In the genomic region with DNA sequence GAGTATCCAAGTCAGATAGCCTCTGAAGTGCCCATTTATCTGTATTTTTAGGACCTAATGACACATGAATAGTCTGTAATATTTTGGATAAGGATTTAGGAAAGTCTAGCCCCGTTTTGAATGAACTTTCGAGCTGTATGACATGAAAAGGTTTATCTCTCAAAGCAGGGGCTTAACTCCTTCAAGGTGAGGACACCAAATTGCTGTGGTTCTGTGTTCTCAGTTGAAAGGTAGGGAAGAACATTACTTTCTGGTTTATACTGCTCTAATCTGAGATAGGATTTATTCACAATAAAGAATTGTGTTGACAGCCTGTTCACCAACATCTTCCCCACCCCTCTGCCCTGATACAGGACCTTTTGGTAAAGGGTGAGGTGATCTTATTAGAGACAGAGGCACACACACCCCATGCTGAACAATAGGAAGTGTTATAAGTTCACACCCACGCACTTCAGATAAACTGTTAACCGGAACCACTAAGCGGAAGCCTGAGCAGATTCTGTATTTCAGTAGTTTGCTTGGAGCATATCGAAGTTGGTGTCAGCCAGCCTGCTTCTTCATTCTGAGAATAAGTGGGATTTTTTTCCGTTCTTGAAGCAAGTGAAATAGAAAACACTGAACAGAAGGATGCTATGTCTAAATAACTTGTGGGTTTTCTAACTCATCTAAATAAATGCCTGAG, we compare ENCODE assay signal across 8 cellular contexts.
DNase-seq lines count a peak whose midpoint lies in the region; ATAC-seq lines count a peak whose summit lies in the region.

No MANE protein-coding gene starts in this region.

- no peaks in the 10 kb centered on the region for H3K27me3 ChIP-seq in effector memory CD4-positive, alpha-beta T cell (replicated peaks; ENCODE audit: control insufficient read depth, insufficient read depth, low read length, poor library complexity, severe bottlenecking)

- H3K4me1 ChIP-seq in effector memory CD4-positive, alpha-beta T cell (ENCODE audit: control insufficient read depth, insufficient read depth, low read length, poor library complexity, severe bottlenecking): peaks cover 15% of the 10 kb centered on the region

- no peaks in the 10 kb centered on the region for H3K36me3 ChIP-seq in effector memory CD4-positive, alpha-beta T cell (ENCODE audit: control insufficient read depth, insufficient read depth, low read length)

- no peak overlapping the region for H3K4me3 ChIP-seq in effector memory CD4-positive, alpha-beta T cell (ENCODE audit: insufficient read depth, low read depth, low read length, poor library complexity, severe bottlenecking)

- H3K9me3 ChIP-seq in effector memory CD4-positive, alpha-beta T cell (ENCODE audit: control insufficient read depth, low read length): no peaks in the 10 kb centered on the region

- peak; percentile 97 for ATAC-seq in GM18498 (IDR thresholded peaks at IDR 0.05; ENCODE audit: unreplicated experiment)
- ATAC-seq in HG02623 (IDR thresholded peaks at IDR 0.05; ENCODE audit: unreplicated experiment): peak; percentile 97

- H3K27ac ChIP-seq in effector memory CD4-positive, alpha-beta T cell (ENCODE audit: insufficient read depth, low read length, poor library complexity, severe bottlenecking): peak overlapping the region; percentile 32

- DNase-seq in T-helper 1 cell (peak in 3 of 5 donors; percentile 4 to 84 (median 30)), NCI-H510A (lab: John Stamatoyannopoulos, UW) (no peak), RKO (ENCODE audit: low spot score) (no peak), putamen (ENCODE audit: low spot score) (no peak)
- peak in 1 of 3 donors; percentile 7 for DNase-seq in effector memory CD4-positive, alpha-beta T cell
- DNase-seq in stimulated activated naive CD4-positive, alpha-beta T cell treated with Interleukin-2 at 50 U/mL for 16 hours (lab: John Stamatoyannopoulos, UW): peak; percentile 58

Comparison
In these comparisons a context has a peak if more than half of its experiments do, and no peak if none do; other contexts are left out.
1. DNase-seq: peak in T-helper 1 cell (3 of 5) and stimulated activated naive CD4-positive, alpha-beta T cell treated with Interleukin-2 at 50 U/mL for 16 hours (single experiment); none in NCI-H510A (single experiment), RKO (single experiment) and putamen (single experiment).